17 cellular contexts compared by ENCODE assay signal in genomic region chr12:113880993-113881392, GRCh38.
"Had no signal": no experiment of that assay in that cellular context is flagged by ENCODE, and none has a peak within 500 bp of the region (broad histone marks: within the 10 kb centered on the region; RNA-seq: fewer than 3 reads in every experiment).

No MANE protein-coding gene starts in this region.

- H3K27ac ChIP-seq: cardiac muscle cell, dorsolateral prefrontal cortex, esophagus muscularis mucosa, prostate gland, right lobe of liver, transverse colon, vagina had no signal

- H3K36me3 ChIP-seq: cardiac muscle cell, prostate gland, right lobe of liver, transverse colon, vagina had no signal

- H3K4me1 ChIP-seq: esophagus muscularis mucosa, prostate gland, right lobe of liver, transverse colon, vagina had no signal

- H3K4me2 ChIP-seq: smooth muscle cell had no signal

- H3K4me3 ChIP-seq: cardiac muscle cell, dorsolateral prefrontal cortex, esophagus muscularis mucosa, prostate gland, right lobe of liver, smooth muscle cell, transverse colon, vagina had no signal

- H3K27me3 ChIP-seq: cardiac muscle cell, dorsolateral prefrontal cortex, esophagus muscularis mucosa, right lobe of liver, transverse colon, vagina had no signal

- DNase-seq: activated CD4-positive, alpha-beta T cell treated with anti-CD3 and anti-CD28 coated beads, Interleukin-2, amount 10 ng/mL, durations not matched to agents 24 days and 14 days; activated CD4-positive, CD25-positive, alpha-beta regulatory T cell; activated CD8-positive, alpha-beta memory T cell treated with anti-CD3 and anti-CD28 coated beads, Interleukin-2, amount 50 U/mL, for 48 hours; activated gamma-delta T cell; activated T-cell treated with anti-CD3 and anti-CD28 coated beads, Interleukin-2, amount 50 U/mL, for 72 hours; dorsolateral prefrontal cortex; left ventricle myocardium superior; right lobe of liver; stimulated activated CD4-positive, alpha-beta T cell treated with anti-CD3 and anti-CD28 coated beads, Interleukin-4, amount 100 ng/mL, for 4 hours; stimulated activated CD8-positive, alpha-beta memory T cell treated with anti-CD3 and anti-CD28 coated beads, Interleukin-4, amount 100 ng/mL, for 48 hours; stimulated activated naive CD8-positive, alpha-beta T cell treated with anti-CD3 and anti-CD28 coated beads, Interleukin-15, Interleukin-2, amounts not matched to agents 100 U/mL and 50 U/mL, for 24 hours; transverse colon had no signal

- H3K9me3 ChIP-seq: esophagus muscularis mucosa, prostate gland, right lobe of liver, transverse colon, vagina had no signal
